2 cellular contexts compared by ENCODE assay signal in genomic region chr16:71568541-71568940, GRCh38.
A peak's percentile ranks its signal among the peaks of the same experiment; 100 is the strongest.
TF ChIP-seq lines count a peak whose summit lies in the region.

No MANE protein-coding gene starts in this region.

TF ChIP-seq in liver, 16 proteins besides CTCF, POLR2A, EP300 and RAD21:
- TF ChIP-seq JUND (IDR thresholded peaks at IDR 0.05) (peak in 1 of 2 donors; percentile 18), YY1 (IDR thresholded peaks at IDR 0.05) (no peak), EGR1 (IDR thresholded peaks at IDR 0.05; ENCODE audit: low read depth in 2 of 2) (no peak), HNF4G (IDR thresholded peaks at IDR 0.05) (no peak), FOXA2 (IDR thresholded peaks at IDR 0.05) (no peak), RXRA (IDR thresholded peaks at IDR 0.05) (peak in 1 of 2 donors; percentile 13)
- TF ChIP-seq, protein P1, sequence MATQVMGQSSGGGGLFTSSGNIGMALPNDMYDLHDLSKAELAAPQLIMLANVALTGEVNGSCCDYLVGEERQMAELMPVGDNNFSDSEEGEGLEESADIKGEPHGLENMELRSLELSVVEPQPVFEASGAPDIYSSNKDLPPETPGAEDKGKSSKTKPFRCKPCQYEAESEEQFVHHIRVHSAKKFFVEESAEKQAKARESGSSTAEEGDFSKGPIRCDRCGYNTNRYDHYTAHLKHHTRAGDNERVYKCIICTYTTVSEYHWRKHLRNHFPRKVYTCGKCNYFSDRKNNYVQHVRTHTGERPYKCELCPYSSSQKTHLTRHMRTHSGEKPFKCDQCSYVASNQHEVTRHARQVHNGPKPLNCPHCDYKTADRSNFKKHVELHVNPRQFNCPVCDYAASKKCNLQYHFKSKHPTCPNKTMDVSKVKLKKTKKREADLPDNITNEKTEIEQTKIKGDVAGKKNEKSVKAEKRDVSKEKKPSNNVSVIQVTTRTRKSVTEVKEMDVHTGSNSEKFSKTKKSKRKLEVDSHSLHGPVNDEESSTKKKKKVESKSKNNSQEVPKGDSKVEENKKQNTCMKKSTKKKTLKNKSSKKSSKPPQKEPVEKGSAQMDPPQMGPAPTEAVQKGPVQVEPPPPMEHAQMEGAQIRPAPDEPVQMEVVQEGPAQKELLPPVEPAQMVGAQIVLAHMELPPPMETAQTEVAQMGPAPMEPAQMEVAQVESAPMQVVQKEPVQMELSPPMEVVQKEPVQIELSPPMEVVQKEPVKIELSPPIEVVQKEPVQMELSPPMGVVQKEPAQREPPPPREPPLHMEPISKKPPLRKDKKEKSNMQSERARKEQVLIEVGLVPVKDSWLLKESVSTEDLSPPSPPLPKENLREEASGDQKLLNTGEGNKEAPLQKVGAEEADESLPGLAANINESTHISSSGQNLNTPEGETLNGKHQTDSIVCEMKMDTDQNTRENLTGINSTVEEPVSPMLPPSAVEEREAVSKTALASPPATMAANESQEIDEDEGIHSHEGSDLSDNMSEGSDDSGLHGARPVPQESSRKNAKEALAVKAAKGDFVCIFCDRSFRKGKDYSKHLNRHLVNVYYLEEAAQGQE (IDR thresholded peaks at IDR 0.05): no peak
TF ChIP-seq in liver: peak in this region for 2.

TF ChIP-seq in HepG2, 621 proteins besides CTCF, POLR2A, EP300 and RAD21:
- TF ChIP-seq NCOR1 (IDR thresholded peaks at IDR 0.05; ENCODE audit: borderline replicate concordance, low read length): no peak
